Comparison of ENCODE assay signal across 8 cellular contexts in the genomic region with DNA sequence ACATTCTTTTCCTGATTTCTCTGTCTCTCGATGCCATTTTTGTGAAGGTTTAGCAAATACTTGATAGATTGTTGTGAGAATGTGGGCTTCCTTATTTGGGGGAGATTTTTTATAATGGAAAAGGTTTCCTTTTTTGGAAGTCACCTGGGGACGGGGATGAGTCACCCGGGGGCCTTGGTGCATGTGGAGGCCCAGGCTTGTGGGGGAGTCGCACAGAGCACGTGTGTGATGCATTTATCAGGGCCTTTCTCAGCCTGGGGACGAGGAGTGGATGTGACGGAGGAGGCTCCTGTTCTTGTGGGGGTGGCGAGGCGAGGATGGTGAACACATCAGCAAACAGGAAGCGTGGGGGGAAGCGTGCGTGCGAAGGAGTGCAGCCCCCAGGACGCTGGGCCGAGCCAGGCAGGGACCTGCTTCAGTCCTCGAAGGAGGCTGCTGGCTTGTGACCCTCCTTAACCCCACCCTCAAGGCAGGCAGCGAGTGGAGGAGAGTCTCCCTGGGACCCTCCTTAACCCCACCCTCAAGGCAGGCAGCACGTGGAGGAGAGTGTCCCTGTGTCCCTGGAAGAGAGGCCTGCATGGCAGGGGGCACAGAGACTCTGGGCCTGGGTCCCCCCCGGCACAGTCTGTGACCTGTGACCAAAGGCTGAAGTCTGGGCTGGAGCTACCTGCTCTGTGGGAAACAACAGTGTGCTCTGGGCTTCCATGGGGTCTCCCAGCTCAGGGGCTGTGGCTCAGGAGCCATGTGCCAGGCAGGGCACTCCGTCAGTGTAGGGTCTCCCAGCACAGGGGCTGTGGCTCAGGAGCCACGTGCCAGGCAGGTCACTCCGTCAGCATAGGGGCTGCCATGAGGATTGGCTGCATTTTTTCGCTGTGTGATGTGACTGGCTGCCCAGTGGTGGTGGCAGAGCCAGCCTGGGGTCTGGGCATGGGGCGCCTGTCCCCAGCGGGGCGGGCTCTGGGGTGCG. TPM values are rescaled to one million over a fixed set of nuclear protein-coding genes. Genes with fewer than 3 reads are reported as not detected.
DNase-seq lines count a peak whose midpoint lies in the region; ATAC-seq and TF ChIP-seq lines count a peak whose summit lies in the region.

No MANE protein-coding gene starts in this region.

- peak in 2 of 3 donors; percentile 53 to 68 for DNase-seq in right cardiac atrium
- no peak for DNase-seq in Right ventricle myocardium inferior (ENCODE audit: missing footprints)
- DNase-seq in activated T-cell treated with anti-CD3 and anti-CD28 coated beads, Interleukin-2, amount 50 U/mL, for 48 hours: peak; percentile 72 to 77
- DNase-seq in mesendoderm: peak; percentile 69
- DNase-seq in type B pancreatic cell (ENCODE audit: extremely low spot score, unreplicated experiment): no peak
- DNase-seq in WERI-Rb-1: no peak
- DNase-seq in left colon: no peak

- 68% methylated on average over 27 of the region's 27 CpGs for WGBS in right cardiac atrium
- WGBS in mesendoderm (ENCODE audit: extremely low coverage, insufficient coverage, low lambda C conversion rate): no CpG with 5 or more reads among the region's 27 CpGs

- H3K27ac ChIP-seq in right cardiac atrium (ENCODE audit: low read length) (no peak overlapping the region), mesendoderm (ENCODE audit: low read depth, low read length) (peak overlapping the region; percentile 26), WERI-Rb-1 (no peak overlapping the region)

- peak in 1 of 2 donors; percentile 1 for ATAC-seq in right cardiac atrium
- no peak for ATAC-seq in Right ventricle myocardium inferior
- no peak for ATAC-seq in HG03520 (IDR thresholded peaks at IDR 0.05; ENCODE audit: unreplicated experiment)
- ATAC-seq in left colon: no peak

- no peaks in the 10 kb centered on the region for H3K79me1 ChIP-seq in mesendoderm (ENCODE audit: low read length)

- no peak overlapping the region for H4K5ac ChIP-seq in mesendoderm (ENCODE audit: low read length)

- H3K4me1 Mint-ChIP-seq in type B pancreatic cell (ENCODE audit: unreplicated experiment): peaks cover 48% of the 10 kb centered on the region

- H3K18ac ChIP-seq in mesendoderm (ENCODE audit: low read length): no peak overlapping the region

- H3K4me3 Mint-ChIP-seq in type B pancreatic cell: peak overlapping the region; percentile 2

- no peaks in the 10 kb centered on the region for H3K36me3 ChIP-seq in mesendoderm (ENCODE audit: control insufficient read depth, insufficient read depth, low read length)
- peaks cover 17% of the 10 kb centered on the region for H3K36me3 ChIP-seq in WERI-Rb-1

- H3K4ac ChIP-seq in mesendoderm (ENCODE audit: low read depth, low read length): peak overlapping the region; percentile 18

- H3K4me3 ChIP-seq in right cardiac atrium (ENCODE audit: low read length) (no peak overlapping the region), mesendoderm (ENCODE audit: low read length) (no peak overlapping the region), WERI-Rb-1 (ENCODE audit: low read depth, low read length) (no peak overlapping the region)

- no peaks in the 10 kb centered on the region for H3K27me3 Mint-ChIP-seq in type B pancreatic cell

- H2BK15ac ChIP-seq in mesendoderm (replicated peaks; ENCODE audit: low read depth): no peak overlapping the region

- peak overlapping the region; percentile 46 for H3K27ac Mint-ChIP-seq in type B pancreatic cell

- H3K23ac ChIP-seq in mesendoderm (ENCODE audit: low read length): no peak overlapping the region

- peaks cover 5% of the 10 kb centered on the region for H3K36me3 Mint-ChIP-seq in type B pancreatic cell

- H3K9me3 ChIP-seq in right cardiac atrium (ENCODE audit: control insufficient read depth, low read length): no peaks in the 10 kb centered on the region
- H3K9me3 ChIP-seq in WERI-Rb-1 (ENCODE audit: severe bottlenecking): no peaks in the 10 kb centered on the region

- peaks cover 19% of the 10 kb centered on the region for H3K4me1 ChIP-seq in right cardiac atrium (ENCODE audit: control insufficient read depth, insufficient read depth, low read length)
- peaks cover 16% of the 10 kb centered on the region for H3K4me1 ChIP-seq in mesendoderm (ENCODE audit: control insufficient read depth, low read depth, low read length)

- peak overlapping the region; percentile 9 for H3K9ac ChIP-seq in mesendoderm (ENCODE audit: low read length)

- no peaks in the 10 kb centered on the region for H3K9me3 Mint-ChIP-seq in type B pancreatic cell

- H2BK120ac ChIP-seq in mesendoderm (ENCODE audit: low read depth, low read length): no peak overlapping the region

- no peaks in the 10 kb centered on the region for H3K79me2 ChIP-seq in mesendoderm (ENCODE audit: control insufficient read depth, insufficient read depth, low read length)

- peak overlapping the region; percentile 8 for H2AK5ac ChIP-seq in mesendoderm (ENCODE audit: low read length)

- peak overlapping the region; percentile 69 for H2BK5ac ChIP-seq in mesendoderm (ENCODE audit: low read length)

- intact Hi-C loops in right cardiac atrium (cut with DNase I): loop anchor here in 3 of 4 donors (5.0 to 10.0 kb wide), 3 partner anchors 40 to 117 kb away; a partner anchor contains a TSS
- intact Hi-C loops in Right ventricle myocardium inferior (cut with DNase I): no loop called here
- intact Hi-C loops in left colon (cut with DNase I, micrococcal nuclease): no loop called here

- no peak for TF ChIP-seq CTCF in type B pancreatic cell (conservative IDR thresholded peaks at IDR 0.05)
- TF ChIP-seq CTCF in WERI-Rb-1 (IDR thresholded peaks at IDR 0.05; ENCODE audit: low read depth, low read length): no peak

- no peak overlapping the region for H3K4me2 ChIP-seq in mesendoderm (ENCODE audit: low read length)

- no peak overlapping the region for H4K8ac ChIP-seq in mesendoderm (ENCODE audit: low read depth, low read length)

- H3K27me3 ChIP-seq in right cardiac atrium (ENCODE audit: control insufficient read depth, insufficient read depth): no peaks in the 10 kb centered on the region
- no peaks in the 10 kb centered on the region for H3K27me3 ChIP-seq in mesendoderm (ENCODE audit: insufficient read depth, low read length, poor library complexity)
- no peaks in the 10 kb centered on the region for H3K27me3 ChIP-seq in WERI-Rb-1 (ENCODE audit: insufficient read depth, low read depth, severe bottlenecking)

- peak overlapping the region; percentile 28 for H3K56ac ChIP-seq in mesendoderm (ENCODE audit: low read length)

RNA-seq across cellular contexts. Expression of a gene that starts 57.2 kb away (rescaled TPM):
- total RNA-seq in right cardiac atrium (10 to 100 TPM; 50.6 to 71.1 (median 62.5) TPM), Right ventricle myocardium inferior (93.4 TPM), type B pancreatic cell (ENCODE audit: low replicate concordance) (57.6 and 59.2 TPM in 2 replicates), left colon (100 to 1,000 TPM in 1 of 2 donors, 10 to 100 TPM in 1; 97.5 to 105 TPM)
- 32.0 TPM for polyA plus RNA-seq in right cardiac atrium
- polyA plus RNA-seq in mesendoderm (2013, experiment 1 of 2): 11.7 TPM
- polyA plus RNA-seq in mesendoderm (2013, experiment 2 of 2): 11.5 TPM

Comparison
In these comparisons a context has a peak if more than half of its experiments do, and no peak if none do; other contexts are left out.
1. DNase-seq: peak in right cardiac atrium (2 of 3), activated T-cell treated with anti-CD3 and anti-CD28 coated beads, Interleukin-2, amount 50 U/mL, for 48 hours (2 of 2) and mesendoderm (single experiment); none in Right ventricle myocardium inferior (single experiment), type B pancreatic cell (single experiment), WERI-Rb-1 (single experiment) and left colon (0 of 2).
2. intact Hi-C loops: an anchor here in right cardiac atrium (5.0 to 10.0 kb wide); none called in Right ventricle myocardium inferior and left colon.